In genomic region chr3:183591881-183592521, GRCh38 we compare ENCODE assay signal across 7 cellular contexts. TPM values are rescaled to one million over a fixed set of nuclear protein-coding genes. Genes with fewer than 3 reads are reported as not detected.
DNase-seq lines count a peak whose midpoint lies in the region; ATAC-seq, FAIRE-seq and TF ChIP-seq lines count a peak whose summit lies in the region.

No MANE protein-coding gene starts in this region.

- no peaks in the 10 kb centered on the region for H3K36me3 ChIP-seq in Karpas-422 (ENCODE audit: insufficient read depth, low read length)

- peak; percentile 82 for FAIRE-seq in GM18507 (lab: Jason Lieb, UNC)

- peak overlapping the region; percentile 43 for H3K4me3 ChIP-seq in Karpas-422 (ENCODE audit: low read length)

- H3K27ac Mint-ChIP-seq in central memory CD8-positive, alpha-beta T cell (ENCODE audit: low read depth) = peak overlapping the region; percentile 54
- H3K27ac Mint-ChIP-seq in nephron progenitor cell = no peak overlapping the region

- H3K27me3 ChIP-seq in Karpas-422 (ENCODE audit: low read length) = no peaks in the 10 kb centered on the region

- peaks cover 15% of the 10 kb centered on the region for H3K4me1 Mint-ChIP-seq in central memory CD8-positive, alpha-beta T cell
- H3K4me1 Mint-ChIP-seq in nephron progenitor cell = no peaks in the 10 kb centered on the region

- peak overlapping the region; percentile 47 for H3K4me3 Mint-ChIP-seq in central memory CD8-positive, alpha-beta T cell
- H3K4me3 Mint-ChIP-seq in nephron progenitor cell = no peak overlapping the region

- peak; percentile 93 for ATAC-seq in GM21723 (IDR thresholded peaks at IDR 0.05; ENCODE audit: unreplicated experiment)
- ATAC-seq in central memory CD8-positive, alpha-beta T cell (replicated peaks; ENCODE audit: extremely low read depth, poor library complexity, severe bottlenecking) = peak; percentile 40

- peak overlapping the region; percentile 15 for H3K9ac ChIP-seq in Karpas-422 (ENCODE audit: low read length)

- no peaks in the 10 kb centered on the region for H3K9me2 ChIP-seq in Karpas-422 (replicated peaks; ENCODE audit: insufficient read depth, low read length)

- H3K79me2 ChIP-seq in Karpas-422 (ENCODE audit: low read length) = no peaks in the 10 kb centered on the region

- TF ChIP-seq CTCF in nephron progenitor cell (IDR thresholded peaks at IDR 0.05) = no peak

- H3K27ac ChIP-seq in Karpas-422 (ENCODE audit: low read length) = peak overlapping the region; percentile 35

- H4K20me1 ChIP-seq in Karpas-422 (ENCODE audit: insufficient read depth, low read depth, low read length) = no peaks in the 10 kb centered on the region

- peaks cover 21% of the 10 kb centered on the region for H3K4me1 ChIP-seq in Karpas-422 (ENCODE audit: low read length)

- H3K36me3 Mint-ChIP-seq in central memory CD8-positive, alpha-beta T cell (ENCODE audit: insufficient read depth) = no peaks in the 10 kb centered on the region
- H3K36me3 Mint-ChIP-seq in nephron progenitor cell (ENCODE audit: low read depth) = no peaks in the 10 kb centered on the region

- DNase-seq in GM18507 (ENCODE audit: extremely low spot score, insufficient read length, low read depth) = peak; percentile 40
- DNase-seq in Karpas-422 = peak; percentile 87
- no peak for DNase-seq in central memory CD8-positive, alpha-beta T cell (ENCODE audit: low spot score in 2 of 2)
- no peak for DNase-seq in SKM-1 treated with dmso at 0.1 percent for 144 hours (lab: John Stamatoyannopoulos, UW; ENCODE audit: unreplicated experiment)
- no peak for DNase-seq in nephron progenitor cell
- no peak for DNase-seq in DMS79 (lab: John Stamatoyannopoulos, UW)

- H3K4me2 ChIP-seq in Karpas-422 (ENCODE audit: low read depth, low read length, poor library complexity, severe bottlenecking) = peak overlapping the region; percentile 65

- no peaks in the 10 kb centered on the region for H3K9me3 ChIP-seq in Karpas-422 (ENCODE audit: low read length)

- peak overlapping the region; percentile 72 for H2AFZ ChIP-seq in Karpas-422 (ENCODE audit: low read length)

- H3K9me3 Mint-ChIP-seq in central memory CD8-positive, alpha-beta T cell = no peaks in the 10 kb centered on the region
- H3K9me3 Mint-ChIP-seq in nephron progenitor cell = peaks cover 13% of the 10 kb centered on the region

- H3K27me3 Mint-ChIP-seq in central memory CD8-positive, alpha-beta T cell = no peaks in the 10 kb centered on the region
- peaks cover 7% of the 10 kb centered on the region for H3K27me3 Mint-ChIP-seq in nephron progenitor cell (ENCODE audit: low read depth, poor library complexity)

RNA-seq across cellular contexts. Expression of gene KLHL6, which starts 36.5 kb away (rescaled TPM):
- 41.1 and 50.9 TPM in 2 replicates for total RNA-seq in Karpas-422 (2014; rRNA removed; shearing (Covaris generic); ENCODE audit: low replicate concordance)

RNA-seq across cellular contexts. Expression of gene KLHL24, which starts 43.4 kb away (rescaled TPM):
- total RNA-seq in Karpas-422 (2014; rRNA removed; shearing (Covaris generic); ENCODE audit: low replicate concordance) = 92.6 and 109 TPM in 2 replicates

Comparison
In these comparisons a context has a peak if more than half of its experiments do, and no peak if none do; other contexts are left out.
1. DNase-seq: peak in GM18507 (single experiment) and Karpas-422 (single experiment); none in central memory CD8-positive, alpha-beta T cell (0 of 2), SKM-1 treated with dmso at 0.1 percent for 144 hours (single experiment), nephron progenitor cell (single experiment) and DMS79 (single experiment).